Comparison of ENCODE assay signal across 17 cellular contexts in genomic region chrX:35016051-35016450, GRCh38.
A peak's percentile ranks its signal among the peaks of the same experiment; 100 is the strongest.
DNase-seq lines count a peak whose midpoint lies in the region; ATAC-seq, FAIRE-seq and TF ChIP-seq lines count a peak whose summit lies in the region.
"Had no signal": no experiment of that assay in that cellular context is flagged by ENCODE, and none has a peak within 500 bp of the region (broad histone marks: within the 10 kb centered on the region; RNA-seq: fewer than 3 reads in every experiment).

No MANE protein-coding gene starts in this region.

- peaks cover 29% of the 10 kb centered on the region for H3K9me3 Mint-ChIP-seq in progenitor cell of endocrine pancreas (ENCODE audit: low read depth)
- H3K9me3 Mint-ChIP-seq in chondrocyte (ENCODE audit: low read depth): peaks cover 13% of the 10 kb centered on the region

- TF ChIP-seq CTCF in progenitor cell of endocrine pancreas (IDR thresholded peaks at IDR 0.05; ENCODE audit: unreplicated experiment): no peak
- TF ChIP-seq CTCF in chondrocyte (IDR thresholded peaks at IDR 0.05): no peak

- H3K4me3 Mint-ChIP-seq in progenitor cell of endocrine pancreas (ENCODE audit: low read depth) (no peak overlapping the region), chondrocyte (ENCODE audit: unreplicated experiment) (no peak overlapping the region)

- no peaks in the 10 kb centered on the region for H3K9me3 ChIP-seq in MG63
- H3K9me3 ChIP-seq: HAP-1 had no signal

- no peaks in the 10 kb centered on the region for H3K27me3 ChIP-seq in MG63

- H3K36me3 ChIP-seq in MG63: no peaks in the 10 kb centered on the region
- H3K36me3 ChIP-seq: HAP-1 had no signal

- peak; percentile 1 for DNase-seq in ACHN
- DNase-seq in RCC 7860 (ENCODE audit: low spot score): peak; percentile 49
- DNase-seq in glomerular visceral epithelial cell (ENCODE audit: extremely low spot score): peak; percentile 34
- no peak for DNase-seq in progenitor cell of endocrine pancreas (ENCODE audit: low spot score, unreplicated experiment)
- no peak for DNase-seq in MG63
- no peak for DNase-seq in chondrocyte (ENCODE audit: low spot score)
- DNase-seq: NCI-H146; NCI-H2107; NCI-H226; NCI-H526; NK-92 treated with Interleukin-12 subunit alpha and Interleukin-12 subunit beta, amount 100 ng/mL, for 24 hours; OCI-M1 had no signal

- H3K27me3 Mint-ChIP-seq in progenitor cell of endocrine pancreas (no peaks in the 10 kb centered on the region), chondrocyte (ENCODE audit: low read depth) (peaks cover 4% of the 10 kb centered on the region)

- no peaks in the 10 kb centered on the region for H3K36me3 Mint-ChIP-seq in progenitor cell of endocrine pancreas (ENCODE audit: insufficient read depth)
- H3K36me3 Mint-ChIP-seq in chondrocyte (ENCODE audit: low read depth): no peaks in the 10 kb centered on the region

- in situ Hi-C loops in ACHN (cut with HindIII; ENCODE audit: low pct_ligation_motif_present, low pct_unique_long_range_greater_than_20kb, low sequenced_read_pairs): no loop called here

- peak; percentile 74 for FAIRE-seq in RCC 7860 (lab: Jason Lieb, UNC)
- FAIRE-seq: GM18507 had no signal

- H3K4me1 Mint-ChIP-seq in progenitor cell of endocrine pancreas (ENCODE audit: low read depth) (peaks cover 3% of the 10 kb centered on the region), chondrocyte (ENCODE audit: low read depth) (no peaks in the 10 kb centered on the region)

- no peak overlapping the region for H3K4me3 ChIP-seq in MG63
- H3K4me3 ChIP-seq: HAP-1, SK-N-MC had no signal

- H3K27ac Mint-ChIP-seq in progenitor cell of endocrine pancreas (peak overlapping the region; percentile 22), chondrocyte (ENCODE audit: unreplicated experiment) (no peak overlapping the region)

- ATAC-seq in GM18520 (IDR thresholded peaks at IDR 0.05; ENCODE audit: unreplicated experiment) (no peak), HG02884 (IDR thresholded peaks at IDR 0.05; ENCODE audit: unreplicated experiment) (no peak)

Comparison
In these comparisons a context has a peak if more than half of its experiments do, and no peak if none do; other contexts are left out.
1. DNase-seq: peak in ACHN (single experiment), RCC 7860 (single experiment) and glomerular visceral epithelial cell (single experiment); none in progenitor cell of endocrine pancreas (single experiment), MG63 (single experiment) and chondrocyte (single experiment).